In genomic region chr14:24368562-24369252, GRCh38 we compare ENCODE assay signal across 9 cellular contexts. TPM values are rescaled to one million over a fixed set of nuclear protein-coding genes. Genes with fewer than 3 reads are reported as not detected.
DNase-seq lines count a peak whose midpoint lies in the region; ATAC-seq, FAIRE-seq and TF ChIP-seq lines count a peak whose summit lies in the region.
"Had no signal": no experiment of that assay in that cellular context is flagged by ENCODE, and none has a peak within 500 bp of the region (broad histone marks: within the 10 kb centered on the region; RNA-seq: fewer than 3 reads in every experiment).

No MANE protein-coding gene starts in this region.

- H2BK5ac ChIP-seq in neuronal stem cell (ENCODE audit: low read length) = peak overlapping the region; percentile 98

- TF ChIP-seq CTCF in D721Med (IDR thresholded peaks at IDR 0.05; ENCODE audit: insufficient read depth, missing control alignments) = no peak
- peak; percentile 7 for TF ChIP-seq CTCF in foreskin fibroblast (IDR thresholded peaks at IDR 0.05; ENCODE audit: low read depth, low read length)

- H3K23ac ChIP-seq in neuronal stem cell (ENCODE audit: low read depth, low read length, poor library complexity) = peak overlapping the region; percentile 91

- peak overlapping the region; percentile 85 for H3K27ac ChIP-seq in neuronal stem cell (replicated peaks; ENCODE audit: low read length)

- no peaks in the 10 kb centered on the region for H3K9me3 ChIP-seq in neuronal stem cell (replicated peaks in 1 of 2; ENCODE audit: control insufficient read depth in 2 of 2, insufficient read depth in 1 of 2, low read depth in 1 of 2, low read length in 2 of 2)

- H3K27me3 ChIP-seq in neuronal stem cell (ENCODE audit: control insufficient read depth in 3 of 3, insufficient read depth in 3 of 3, low read depth in 1 of 3, low read length in 3 of 3) = no peaks in the 10 kb centered on the region

- peak overlapping the region; percentile 98 for H3K18ac ChIP-seq in neuronal stem cell (ENCODE audit: low read length)

- no peak overlapping the region for H3K4ac ChIP-seq in neuronal stem cell (ENCODE audit: low read length)

- WGBS in neuronal stem cell (ENCODE audit: extremely low coverage in 2 of 2, insufficient read length in 2 of 2, insufficient replicate concordance in 1 of 2), 2 donors = no CpG with 5 or more reads among the region's 52 CpGs

- H3K14ac ChIP-seq in neuronal stem cell (ENCODE audit: low read length) = peak overlapping the region; percentile 89

- H2BK15ac ChIP-seq in neuronal stem cell (ENCODE audit: low read length) = peak overlapping the region; percentile 97

- peaks cover 18 to 36% of the 10 kb centered on the region in 2 donors for H3K36me3 ChIP-seq in neuronal stem cell (replicated peaks in 1 of 2; ENCODE audit: control insufficient read depth in 2 of 2, insufficient read depth in 2 of 2, low read length in 2 of 2)

- ATAC-seq in GM18505 (IDR thresholded peaks at IDR 0.05; ENCODE audit: unreplicated experiment) (no peak), GM19467 (IDR thresholded peaks at IDR 0.05; ENCODE audit: unreplicated experiment) (no peak), HG02678 (IDR thresholded peaks at IDR 0.05; ENCODE audit: unreplicated experiment) (no peak)

- H3K9ac ChIP-seq in neuronal stem cell (ENCODE audit: low read depth, low read length, poor library complexity) = peak overlapping the region; percentile 91

- H3K4me1 ChIP-seq in neuronal stem cell (ENCODE audit: control insufficient read depth in 2 of 2, insufficient read depth in 1 of 2, low read depth in 1 of 2, low read length in 2 of 2) = peaks cover 11 to 16% of the 10 kb centered on the region in 2 donors

- DNase-seq in D721Med (ENCODE audit: insufficient read length, low spot score) (peak; percentile 77), LHCN-M2 (ENCODE audit: low read depth) (peak; percentile 31), foreskin fibroblast (peak; percentile 89 to 97), neuronal stem cell (ENCODE audit: low spot score) (peak; percentile 81)
- peak; percentile 14 for DNase-seq in activated T-helper 9 cell treated with anti-CD3 and anti-CD28 coated beads, Interleukin-2, amount 50 U/mL, for 16 hours (ENCODE audit: low read depth)

- no peak for FAIRE-seq in D721Med (lab: Jason Lieb, UNC)

- H3K79me1 ChIP-seq in neuronal stem cell (ENCODE audit: low read depth, low read length) = peaks cover 2% of the 10 kb centered on the region

- H4K91ac ChIP-seq in neuronal stem cell (ENCODE audit: low read depth, low read length, poor library complexity) = peak overlapping the region; percentile 92

- TF ChIP-seq POLR2A in GM18505 (IDR thresholded peaks at IDR 0.05; ENCODE audit: borderline replicate concordance, extremely low read depth, insufficient read depth, insufficient read length) = no peak

- peak overlapping the region; percentile 74 for H3K4me2 ChIP-seq in neuronal stem cell (ENCODE audit: insufficient read depth, low read length, poor library complexity, severe bottlenecking)

- H2AFZ ChIP-seq in neuronal stem cell (ENCODE audit: low read length) = peak overlapping the region; percentile 91

- peak overlapping the region; percentile 99 for H2AK5ac ChIP-seq in neuronal stem cell (ENCODE audit: low read depth, low read length)

- H2BK120ac ChIP-seq in neuronal stem cell (ENCODE audit: low read depth, low read length) = peak overlapping the region; percentile 99

- H3K4me3 ChIP-seq in foreskin fibroblast (ENCODE audit: low read depth in 1 of 2, low read length in 2 of 2) (peak overlapping the region; percentile 91 to 99), neuronal stem cell (ENCODE audit: low read length in 2 of 2) (peak overlapping the region; percentile 83 to 92)

- H4K8ac ChIP-seq in neuronal stem cell (ENCODE audit: low read depth, low read length) = no peak overlapping the region

- peak overlapping the region; percentile 90 for H2BK12ac ChIP-seq in neuronal stem cell (ENCODE audit: low read length)

RNA-seq across cellular contexts. Expression of gene NFATC4, which starts 0.7 kb away (rescaled TPM):
- 17.1 and 21.6 TPM in 2 replicates for total RNA-seq in LHCN-M2 (2014; rRNA removed)
- polyA plus RNA-seq in LHCN-M2 (2012) = 9.9 TPM
- polyA plus RNA-seq in neuronal stem cell (2013, experiment 1 of 2) = 50.5 TPM
- 49.8 TPM for polyA plus RNA-seq in neuronal stem cell (2013, experiment 2 of 2)

RNA-seq across cellular contexts. Expression of gene RIPK3, which starts 28.9 kb away (rescaled TPM):
- not detected in 2 replicates for total RNA-seq in LHCN-M2 (2014; rRNA removed)
- not detected for polyA plus RNA-seq in LHCN-M2 (2012)
- polyA plus RNA-seq in neuronal stem cell (2013, experiment 1 of 2) = 0.08 TPM
- not detected for polyA plus RNA-seq in neuronal stem cell (2013, experiment 2 of 2)
- total RNA-seq: NCI-H460 had no signal

RNA-seq across cellular contexts. Expression of gene NYNRIN, which starts 30.1 kb away (rescaled TPM):
- 0.06 TPM in 2 replicates for total RNA-seq in LHCN-M2 (2014; rRNA removed)
- polyA plus RNA-seq in LHCN-M2 (2012) = 0.23 TPM
- polyA plus RNA-seq in neuronal stem cell (2013, experiment 1 of 2) = 16.1 TPM
- polyA plus RNA-seq in neuronal stem cell (2013, experiment 2 of 2) = 16.0 TPM

RNA-seq across cellular contexts. Expression of gene ADCY4, which starts 33.8 kb away (rescaled TPM):
- under 0.01 TPM in 1 of 2 replicates, not detected in the other for total RNA-seq in LHCN-M2 (2014; rRNA removed)
- polyA plus RNA-seq in LHCN-M2 (2012) = not detected
- 0.01 TPM for polyA plus RNA-seq in neuronal stem cell (2013, experiment 1 of 2)
- 0.01 TPM for polyA plus RNA-seq in neuronal stem cell (2013, experiment 2 of 2)

RNA-seq across cellular contexts. Expression of gene LTB4R, which starts 57.4 kb away (rescaled TPM):
- total RNA-seq in LHCN-M2 (2014; rRNA removed) = 0.90 and 1.7 TPM in 2 replicates
- 0.74 TPM for polyA plus RNA-seq in LHCN-M2 (2012)
- 2.1 TPM for polyA plus RNA-seq in neuronal stem cell (2013, experiment 1 of 2)
- polyA plus RNA-seq in neuronal stem cell (2013, experiment 2 of 2) = 1.9 TPM

Comparison
In these comparisons a context has a peak if more than half of its experiments do, and no peak if none do; other contexts are left out.
1. DNase-seq: peak in every context shown above with its lines; median percentile 93 in foreskin fibroblast; 81 in neuronal stem cell; 77 in D721Med; 31 in LHCN-M2; 14 in activated T-helper 9 cell treated with anti-CD3 and anti-CD28 coated beads, Interleukin-2, amount 50 U/mL, for 16 hours.